In the genomic region with DNA sequence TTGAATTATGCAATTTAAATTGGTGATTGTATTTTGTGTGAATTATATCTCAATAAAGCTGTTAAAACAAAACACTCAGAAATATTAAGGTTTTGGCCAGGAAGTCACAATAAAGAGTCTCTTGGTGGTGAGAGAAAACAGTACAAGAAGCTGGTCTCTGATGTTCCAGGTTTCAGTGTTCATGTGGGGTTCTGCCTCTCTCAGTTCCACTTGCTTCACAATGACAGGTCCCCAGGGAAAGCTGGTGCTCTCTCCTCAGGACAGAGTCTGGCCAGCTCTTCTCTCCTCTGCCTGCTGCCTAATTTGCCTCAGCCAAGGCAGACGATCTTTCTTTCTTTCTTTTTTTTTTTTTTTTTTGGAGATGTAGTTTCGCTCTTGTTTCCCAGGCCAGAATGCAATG, we compare ENCODE assay signal across 14 cellular contexts.
DNase-seq lines count a peak whose midpoint lies in the region; ATAC-seq and TF ChIP-seq lines count a peak whose summit lies in the region.
"Had no signal": no experiment of that assay in that cellular context is flagged by ENCODE, and none has a peak within 500 bp of the region (broad histone marks: within the 10 kb centered on the region; RNA-seq: fewer than 3 reads in every experiment).

No MANE protein-coding gene starts in this region.

- DNase-seq in GM12864 (ENCODE audit: low read depth) (peak; percentile 25), dedifferentiated amniotic fluid mesenchymal stem cell (ENCODE audit: extremely low spot score) (no peak), PC-3 (no peak), breast epithelium (ENCODE audit: low spot score in 2 of 2) (no peak)
- DNase-seq: activated naive CD8-positive, alpha-beta T cell treated with anti-CD3 and anti-CD28 coated beads, Interleukin-2, amount 10 ng/mL, durations not matched to agents 7 days and 5 days; colonic mucosa; DMS153; NCI-H1436 treated with DMSO at 0.1 percent for 48 hours; retina; T-helper 17 cell had no signal

- no TSS peak for BruUV-seq in PC-3 (replicated peaks; lab: Mats Ljungman, UMichigan)

- intact Hi-C loops in PC-3 (cut with micrococcal nuclease) (no loop called here), breast epithelium (cut with DNase I; ENCODE audit: low total_unique reads) (no loop called here)

- H3K9ac ChIP-seq in PC-3 (ENCODE audit: low read length): no peak overlapping the region

- no peak overlapping the region for H3K4me2 ChIP-seq in PC-3 (ENCODE audit: low read length)

- H3K36me3 ChIP-seq in PC-3 (ENCODE audit: low read depth, low read length) (no peaks in the 10 kb centered on the region), breast epithelium (no peaks in the 10 kb centered on the region)
- H3K36me3 ChIP-seq: colonic mucosa had no signal

- H3K27me3 ChIP-seq in PC-3 (ENCODE audit: low read length) (peaks cover 16% of the 10 kb centered on the region), breast epithelium (no peaks in the 10 kb centered on the region)
- H3K27me3 ChIP-seq: colonic mucosa had no signal

- CTCF ChIA-PET in PC-3 (lab: Charles Lee): interaction anchor here (0.6 kb wide), 1 partner anchor 90 kb away, joined by 6 read pairs; no protein-coding TSS in a partner anchor

- H4K20me1 ChIP-seq in PC-3 (ENCODE audit: low read length): no peaks in the 10 kb centered on the region

- no peaks in the 10 kb centered on the region for H3K9me2 ChIP-seq in PC-3 (replicated peaks; ENCODE audit: low read length)

- no peaks in the 10 kb centered on the region for H3F3A ChIP-seq in PC-3 (ENCODE audit: low read length, unreplicated experiment)

- H3K4me3 ChIP-seq in GM12864 (ENCODE audit: low read depth, low read length): no peak overlapping the region
- no peak overlapping the region for H3K4me3 ChIP-seq in PC-3 (ENCODE audit: low read length)
- no peak overlapping the region for H3K4me3 ChIP-seq in breast epithelium
- H3K4me3 ChIP-seq: colonic mucosa had no signal

- ATAC-seq in GM19324 (IDR thresholded peaks at IDR 0.05; ENCODE audit: low FRiP score, unreplicated experiment): peak; percentile 75
- peak; percentile 92 for ATAC-seq in HG02588 (IDR thresholded peaks at IDR 0.05; ENCODE audit: unreplicated experiment)
- ATAC-seq in HG03196 (IDR thresholded peaks at IDR 0.05; ENCODE audit: unreplicated experiment): peak; percentile 94
- no peak for ATAC-seq in HG03045 (IDR thresholded peaks at IDR 0.05; ENCODE audit: unreplicated experiment)
- no peak for ATAC-seq in PC-3
- ATAC-seq: T-helper 17 cell had no signal

- no peaks in the 10 kb centered on the region for H3K79me2 ChIP-seq in PC-3 (ENCODE audit: low read length)

- TF ChIP-seq CTCF in GM12864 (IDR thresholded peaks at IDR 0.05; ENCODE audit: low read depth, low read length, missing control alignments) (no peak), PC-3 (conservative IDR thresholded peaks at IDR 0.05; ENCODE audit: low read depth, low read length) (no peak), breast epithelium (IDR thresholded peaks at IDR 0.05) (no peak)

- no peak overlapping the region for H2AFZ ChIP-seq in PC-3 (ENCODE audit: low read length)

- no peaks in the 10 kb centered on the region for H3K9me3 ChIP-seq in PC-3 (ENCODE audit: low read length)
- H3K9me3 ChIP-seq in breast epithelium: no peaks in the 10 kb centered on the region
- H3K9me3 ChIP-seq: colonic mucosa had no signal

- H3K4me1 ChIP-seq in PC-3 (ENCODE audit: insufficient read depth, low read length) (no peaks in the 10 kb centered on the region), breast epithelium (no peaks in the 10 kb centered on the region)
- H3K4me1 ChIP-seq: colonic mucosa had no signal

- no peak for TF ChIP-seq POLR2A in breast epithelium (IDR thresholded peaks at IDR 0.05)

- H3K27ac ChIP-seq in PC-3 (ENCODE audit: low read length) (no peak overlapping the region), breast epithelium (no peak overlapping the region)
- H3K27ac ChIP-seq: colonic mucosa had no signal

- POLR2A ChIA-PET in PC-3 (lab: Charles Lee; ENCODE audit: unreplicated experiment): no interaction called here

Comparison
In these comparisons a context has a peak if more than half of its experiments do, and no peak if none do; other contexts are left out.
1. ATAC-seq: peak in GM19324 (single experiment), HG02588 (single experiment) and HG03196 (single experiment); none in HG03045 (single experiment) and PC-3 (single experiment).